In genomic region chr6:52020961-52021570, GRCh38 we compare ENCODE assay signal across 9 cellular contexts.
DNase-seq lines count a peak whose midpoint lies in the region; ATAC-seq, FAIRE-seq and TF ChIP-seq lines count a peak whose summit lies in the region.
"Had no signal": no experiment of that assay in that cellular context is flagged by ENCODE, and none has a peak within 500 bp of the region (broad histone marks: within the 10 kb centered on the region; RNA-seq: fewer than 3 reads in every experiment).

No MANE protein-coding gene starts in this region.

- ATAC-seq in HG03159 (IDR thresholded peaks at IDR 0.05; ENCODE audit: unreplicated experiment), result peak; percentile 43
- ATAC-seq in SK-N-SH treated with all-trans-retinoic acid at 6 μM for 48 hours, result peak; percentile 56; the same call in 1 of the 3 replicates
- no peak for ATAC-seq in HG03097 (IDR thresholded peaks at IDR 0.05; ENCODE audit: low FRiP score, unreplicated experiment)

- no peak overlapping the region for H3K27ac Mint-ChIP-seq in Calu3 (ENCODE audit: unreplicated experiment)

- no TSS peak for BruUV-seq in Calu3 (replicated peaks; lab: Mats Ljungman, UMichigan)

- H3K27me3 ChIP-seq in tibial nerve, result no peaks in the 10 kb centered on the region
- H3K27me3 ChIP-seq: SJCRH30 had no signal

- H3K27ac ChIP-seq in tibial nerve, result no peak overlapping the region
- H3K27ac ChIP-seq: SJCRH30 had no signal

- TF ChIP-seq POLR2A in tibial nerve (IDR thresholded peaks at IDR 0.05), result no peak

- WGBS in tibial nerve, 2 donors, result 83 to 85% methylated on average over 2 of the region's 2 CpGs

- peak; percentile 55 for TF ChIP-seq CTCF in Calu3 (IDR thresholded peaks at IDR 0.05; ENCODE audit: unreplicated experiment)
- peak; percentile 55 to 76 (median 67) for TF ChIP-seq CTCF in tibial nerve (IDR thresholded peaks at IDR 0.05)

- no peaks in the 10 kb centered on the region for H3K9me3 ChIP-seq in tibial nerve
- H3K9me3 ChIP-seq: SJCRH30 had no signal

- intact Hi-C loops in Calu3 (cut with micrococcal nuclease; ENCODE audit: unreplicated experiment), result loop anchor here (1.0 to 10.0 kb wide), 2 partner anchors 166 to 1206 kb away; partner anchors contain the start of gene TFAP2B

- FAIRE-seq in frontal cortex (lab: Jason Lieb, UNC), result peak; percentile 98

- no peak for TF ChIP-seq EP300 in tibial nerve (IDR thresholded peaks at IDR 0.05)

- peaks cover 33% of the 10 kb centered on the region for H3K36me3 Mint-ChIP-seq in Calu3 (ENCODE audit: insufficient read depth, unreplicated experiment)

- DNase-seq in Calu3 (no peak), frontal cortex (ENCODE audit: low spot score in 2 of 2) (peak in 1 of 2 donors; percentile 20), tibial nerve (ENCODE audit: low spot score in 2 of 2) (no peak), cortex of kidney (lab: John Stamatoyannopoulos, UW) (no peak), NCI-H1694 (lab: John Stamatoyannopoulos, UW) (no peak)

- H3K4me3 Mint-ChIP-seq in Calu3 (ENCODE audit: low read depth, unreplicated experiment), result no peak overlapping the region

- H3K9me3 Mint-ChIP-seq in Calu3 (ENCODE audit: low read depth, unreplicated experiment), result no peaks in the 10 kb centered on the region

- no peaks in the 10 kb centered on the region for H3K4me1 ChIP-seq in tibial nerve

- H3K4me3 ChIP-seq in tibial nerve, result no peak overlapping the region
- H3K4me3 ChIP-seq: SJCRH30 had no signal

- H3K36me3 ChIP-seq in tibial nerve, result no peaks in the 10 kb centered on the region
- H3K36me3 ChIP-seq: SJCRH30 had no signal

- H3K27me3 Mint-ChIP-seq in Calu3 (ENCODE audit: unreplicated experiment), result no peaks in the 10 kb centered on the region

- CTCF ChIA-PET in Calu3 (lab: Charles Lee), result no interaction called here

- H3K4me1 Mint-ChIP-seq in Calu3 (ENCODE audit: low read depth, unreplicated experiment), result no peaks in the 10 kb centered on the region

TF ChIP-seq in SK-N-SH treated with all-trans-retinoic acid at 6 μM for 48 hours, 23 proteins besides CTCF, POLR2A, EP300 and RAD21:
- no peak for TF ChIP-seq CSDC2 (CRISPR knock-in tag; IDR thresholded peaks at IDR 0.05)
